13 cellular contexts compared by ENCODE assay signal in the genomic region with DNA sequence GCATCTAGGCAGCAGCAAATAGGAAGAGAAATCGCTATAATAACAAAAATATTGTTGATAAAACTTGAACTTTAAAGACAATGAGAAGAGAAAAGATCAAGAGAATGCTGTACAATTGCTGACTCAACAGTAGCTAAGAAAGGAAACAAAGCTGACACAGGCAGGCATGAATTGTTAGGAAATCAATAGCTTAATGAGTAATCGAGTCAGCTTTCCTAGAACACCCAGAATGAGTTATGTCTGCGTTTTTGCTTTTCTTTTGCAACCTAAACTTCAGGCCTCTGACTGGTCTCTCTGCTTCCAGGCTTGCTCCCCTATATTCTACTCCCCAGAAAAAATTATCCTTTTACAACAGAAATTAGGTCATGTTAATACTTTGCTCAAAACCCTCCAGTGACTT.
A peak's percentile ranks its signal among the peaks of the same experiment; 100 is the strongest.
DNase-seq lines count a peak whose midpoint lies in the region; ATAC-seq, FAIRE-seq and TF ChIP-seq lines count a peak whose summit lies in the region.
"Had no signal": no experiment of that assay in that cellular context is flagged by ENCODE, and none has a peak within 500 bp of the region (broad histone marks: within the 10 kb centered on the region; RNA-seq: fewer than 3 reads in every experiment).

No MANE protein-coding gene starts in this region.

- H3K4me2 ChIP-seq in K562 (ENCODE audit: insufficient read depth, low read length), result no peak overlapping the region

- no peaks in the 10 kb centered on the region for H3K4me1 ChIP-seq in K562 (replicated peaks in 1 of 2; ENCODE audit: control insufficient read depth in 2 of 2, insufficient read depth in 2 of 2, low read length in 2 of 2)

- no peak overlapping the region for H3K27ac Mint-ChIP-seq in activated naive CD8-positive, alpha-beta T cell treated with anti-CD3 and anti-CD28 coated beads, Interleukin-2, amount 50 U/mL, for 24 hours
- H3K27ac Mint-ChIP-seq: H9 had no signal

- TF ChIP-seq EP300 in K562 (IDR thresholded peaks at IDR 0.05; ENCODE audit: low read length), result no peak

- H3K9me1 ChIP-seq in K562 (ENCODE audit: control insufficient read depth, insufficient read depth, low read length), result no peaks in the 10 kb centered on the region

- CTCF ChIA-PET in K562 (lab: Yijun Ruan, JAX; ENCODE audit: low intra/inter-chr PET ratio), result no interaction called here

- peaks cover 11% of the 10 kb centered on the region for H3K27me3 Mint-ChIP-seq in activated naive CD8-positive, alpha-beta T cell treated with anti-CD3 and anti-CD28 coated beads, Interleukin-2, amount 50 U/mL, for 24 hours

- no peak for TF ChIP-seq CTCF in K562 (IDR thresholded peaks at IDR 0.05 in 2 of 3, conservative IDR thresholded peaks at IDR 0.05 in 1 of 3; ENCODE audit: insufficient read depth in 2 of 3, low read depth in 1 of 3, low read length in 3 of 3)

- in situ Hi-C loops in K562 (cut with MboI), result no loop called here

- no TSS peak for BruUV-seq in K562 (replicated peaks; lab: Mats Ljungman, UMichigan)

- no peak overlapping the region for H2AFZ ChIP-seq in K562 (ENCODE audit: low read depth, low read length)

- H3K36me3 ChIP-seq in K562 (ENCODE audit: control insufficient read depth, insufficient read depth, low read length), result no peaks in the 10 kb centered on the region
- H3K36me3 ChIP-seq: cardiac muscle cell had no signal

- ATAC-seq in K562, result no peak
- no peak for ATAC-seq in activated naive CD8-positive, alpha-beta T cell treated with anti-CD3 and anti-CD28 coated beads, Interleukin-2, amount 50 U/mL, for 24 hours

- H3K4me3 Mint-ChIP-seq in activated naive CD8-positive, alpha-beta T cell treated with anti-CD3 and anti-CD28 coated beads, Interleukin-2, amount 50 U/mL, for 24 hours, result no peak overlapping the region
- H3K4me3 Mint-ChIP-seq: H9 had no signal

- H3K27ac ChIP-seq in K562 (ENCODE audit: extremely low read depth, low read depth, low read length) (no peak overlapping the region), skin epidermis (peak overlapping the region in 12 of 21 experiments; percentile 2 to 66 (median 44))
- H3K27ac ChIP-seq: cardiac muscle cell had no signal

- H3K9me3 ChIP-seq in K562 (replicated peaks; ENCODE audit: control insufficient read depth, insufficient read depth, low read depth, low read length), result no peaks in the 10 kb centered on the region

- DNase-seq in NOMO-1 treated with DMSO at 0.1 percent for 48 hours (lab: John Stamatoyannopoulos, UW; ENCODE audit: unreplicated experiment) (peak; percentile 14), NOMO-1 treated with dmso at 0.1 percent for 144 hours (lab: John Stamatoyannopoulos, UW; ENCODE audit: unreplicated experiment) (no peak), K562 (ENCODE audit: extremely low read depth in 1 of 4, low spot score in 3 of 4) (no peak), kidney glomerular epithelial cell (lab: John Stamatoyannopoulos, UW) (peak; percentile 73), NCI-H1436 treated with DMSO at 0.1 percent for 48 hours (lab: John Stamatoyannopoulos, UW) (no peak), C1 segment of cervical spinal cord (lab: John Stamatoyannopoulos, UW) (no peak)
- no peak for DNase-seq in activated naive CD8-positive, alpha-beta T cell treated with anti-CD3 and anti-CD28 coated beads, Interleukin-2, amount 50 U/mL, for 24 hours
- DNase-seq: activated CD8-positive, alpha-beta memory T cell treated with anti-CD3 and anti-CD28 coated beads, Interleukin-2, amount 50 U/mL, for 48 hours; H9; stimulated activated CD4-positive, alpha-beta T cell treated with anti-CD3 and anti-CD28 coated beads, Interleukin-4, amount 100 ng/mL, for 1 hour; substantia nigra had no signal

- H3K79me2 ChIP-seq in K562 (ENCODE audit: control insufficient read depth, insufficient read depth, low read length), result no peaks in the 10 kb centered on the region

- intact Hi-C loops in K562 (cut with micrococcal nuclease), result no loop called here

- no peak for FAIRE-seq in K562 (lab: Jason Lieb, UNC)

- no peaks in the 10 kb centered on the region for H3K27me3 ChIP-seq in K562 (ENCODE audit: control insufficient read depth in 2 of 2, insufficient read depth in 2 of 2, low read length in 2 of 2)
- H3K27me3 ChIP-seq: cardiac muscle cell had no signal

- no peak for TF ChIP-seq POLR2A in K562 (conservative IDR thresholded peaks at IDR 0.05)

- H3K9ac ChIP-seq in K562 (ENCODE audit: insufficient read depth in 1 of 2, low read depth in 2 of 2, low read length in 2 of 2), result no peak overlapping the region

- no peak for TF ChIP-seq RAD21 in K562 (CRISPR knock-in tag; conservative IDR thresholded peaks at IDR 0.05 in 1 of 2, IDR thresholded peaks at IDR 0.05 in 1 of 2)

- POLR2A ChIA-PET in K562 (lab: Yijun Ruan, JAX), result no interaction called here

- H3K36me3 Mint-ChIP-seq in activated naive CD8-positive, alpha-beta T cell treated with anti-CD3 and anti-CD28 coated beads, Interleukin-2, amount 50 U/mL, for 24 hours (ENCODE audit: low read depth), result no peaks in the 10 kb centered on the region

- H3K4me1 Mint-ChIP-seq in activated naive CD8-positive, alpha-beta T cell treated with anti-CD3 and anti-CD28 coated beads, Interleukin-2, amount 50 U/mL, for 24 hours, result peaks cover 16% of the 10 kb centered on the region

- peaks cover 4% of the 10 kb centered on the region for H3K9me3 Mint-ChIP-seq in activated naive CD8-positive, alpha-beta T cell treated with anti-CD3 and anti-CD28 coated beads, Interleukin-2, amount 50 U/mL, for 24 hours
- H3K9me3 Mint-ChIP-seq: H9 had no signal

- no peaks in the 10 kb centered on the region for H4K20me1 ChIP-seq in K562 (replicated peaks; ENCODE audit: control insufficient read depth, insufficient read depth, low read length)

- H3K4me3 ChIP-seq in K562 (no peak overlapping the region), skin epidermis (no peak overlapping the region)
- H3K4me3 ChIP-seq: cardiac muscle cell had no signal

- WGBS in K562 (ENCODE audit: insufficient coverage, low coverage, missing lambda C conversion rate), result 0% methylated on average over 3 of the region's 3 CpGs

TF ChIP-seq in K562, 482 proteins besides CTCF, POLR2A, EP300 and RAD21 (continues in another document):
- TF ChIP-seq MAFG (tag; conservative IDR thresholded peaks at IDR 0.05) (0 out of 2 replicates have a peak, but pooled peaks have one; percentile 15), PYGO2 (tag; IDR thresholded peaks at IDR 0.05) (no peak), C11orf30 (IDR thresholded peaks at IDR 0.05; ENCODE audit: low read depth) (peak; percentile 26; the same call in 1 of the 2 replicates), SIN3B (IDR thresholded peaks at IDR 0.05; ENCODE audit: low read depth) (no peak), ZNF316 (IDR thresholded peaks at IDR 0.05) (peak; percentile 49)
- TF ChIP-seq, protein P1, sequence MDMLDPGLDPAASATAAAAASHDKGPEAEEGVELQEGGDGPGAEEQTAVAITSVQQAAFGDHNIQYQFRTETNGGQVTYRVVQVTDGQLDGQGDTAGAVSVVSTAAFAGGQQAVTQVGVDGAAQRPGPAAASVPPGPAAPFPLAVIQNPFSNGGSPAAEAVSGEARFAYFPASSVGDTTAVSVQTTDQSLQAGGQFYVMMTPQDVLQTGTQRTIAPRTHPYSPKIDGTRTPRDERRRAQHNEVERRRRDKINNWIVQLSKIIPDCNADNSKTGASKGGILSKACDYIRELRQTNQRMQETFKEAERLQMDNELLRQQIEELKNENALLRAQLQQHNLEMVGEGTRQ (CRISPR knock-in tag; IDR thresholded peaks at IDR 0.05), result no peak

Comparison
In these comparisons a context has a peak if more than half of its experiments do, and no peak if none do; other contexts are left out.
1. DNase-seq: peak in NOMO-1 treated with DMSO at 0.1 percent for 48 hours (single experiment) and kidney glomerular epithelial cell (single experiment); none in NOMO-1 treated with dmso at 0.1 percent for 144 hours (single experiment), K562 (0 of 4), activated naive CD8-positive, alpha-beta T cell treated with anti-CD3 and anti-CD28 coated beads, Interleukin-2, amount 50 U/mL, for 24 hours (single experiment), NCI-H1436 treated with DMSO at 0.1 percent for 48 hours (single experiment) and C1 segment of cervical spinal cord (0 of 14).